ENCODE assay signal across 9 cellular contexts in the genomic region with DNA sequence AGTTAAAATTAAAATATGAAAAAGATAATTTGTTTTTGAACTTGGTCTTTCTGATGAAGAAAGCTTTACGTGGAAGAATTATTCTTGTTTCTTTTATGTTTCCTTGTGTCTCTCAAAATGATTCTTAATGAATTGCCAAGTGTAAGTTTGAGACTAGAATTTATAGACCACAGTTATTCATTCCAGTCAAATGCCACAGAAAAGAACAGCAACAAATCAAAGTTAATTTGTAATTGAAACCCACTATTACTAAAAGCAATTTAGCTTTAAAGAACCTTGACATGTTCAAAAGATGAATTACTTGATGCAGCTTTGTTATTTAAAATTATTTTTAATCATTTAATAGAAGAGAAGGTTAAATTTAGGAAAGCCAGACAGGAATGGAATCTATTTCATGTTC.
"Had no signal": no experiment of that assay in that cellular context is flagged by ENCODE, and none has a peak within 500 bp of the region (broad histone marks: within the 10 kb centered on the region; RNA-seq: fewer than 3 reads in every experiment).

No MANE protein-coding gene starts in this region.

- ATAC-seq: HepG2 had no signal

- H3K27ac ChIP-seq: GM23248, HL-60 had no signal

- H3K27ac Mint-ChIP-seq: H9, IgD-negative memory B cell had no signal

- H3K4me1 Mint-ChIP-seq: IgD-negative memory B cell had no signal

- H3K4me3 ChIP-seq: GM23248 had no signal

- DNase-seq: GM23248, H9, HCEC 1CT, KBM-7 had no signal

- H3K27me3 Mint-ChIP-seq: IgD-negative memory B cell had no signal

- H3K9ac ChIP-seq: GM23248 had no signal

- H2AFZ ChIP-seq: GM23248 had no signal

- H3K4me3 Mint-ChIP-seq: H9, IgD-negative memory B cell had no signal

- H3K36me3 Mint-ChIP-seq: IgD-negative memory B cell had no signal

- H3K9me3 Mint-ChIP-seq: H9 had no signal

- FAIRE-seq: H1, H54, HepG2 had no signal
